1 cellular context compared by ENCODE assay signal in the genomic region with DNA sequence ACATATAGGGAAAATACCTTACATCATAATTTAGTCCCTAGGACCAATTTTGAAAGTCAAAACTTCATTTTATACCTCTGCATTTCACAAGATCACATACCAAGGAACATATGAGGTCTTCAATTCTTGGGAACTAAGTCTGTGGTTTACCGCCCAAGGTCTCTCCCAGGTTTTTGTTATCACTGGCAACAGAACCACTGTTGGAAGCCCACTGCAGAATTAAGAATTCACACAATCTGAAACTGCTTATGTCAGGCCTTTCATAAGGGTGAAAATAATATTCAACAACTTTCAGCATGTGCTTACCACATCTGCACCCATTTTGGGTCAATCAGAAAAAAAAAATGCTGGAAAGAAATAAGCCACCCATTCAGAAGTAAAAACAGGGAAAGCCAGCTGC.
TF ChIP-seq lines count a peak whose summit lies in the region.

No MANE protein-coding gene starts in this region.

TF ChIP-seq in GM23338, 12 proteins besides CTCF, POLR2A, EP300 and RAD21:
- TF ChIP-seq ZNF114 (CRISPR knock-in tag; IDR thresholded peaks at IDR 0.05), result no peak
- TF ChIP-seq ZNF331 (CRISPR knock-in tag; IDR thresholded peaks at IDR 0.05; ENCODE audit: low read depth), result no peak
- TF ChIP-seq JUNB (IDR thresholded peaks at IDR 0.05; ENCODE audit: unreplicated experiment), result no peak
- TF ChIP-seq, protein P1, sequence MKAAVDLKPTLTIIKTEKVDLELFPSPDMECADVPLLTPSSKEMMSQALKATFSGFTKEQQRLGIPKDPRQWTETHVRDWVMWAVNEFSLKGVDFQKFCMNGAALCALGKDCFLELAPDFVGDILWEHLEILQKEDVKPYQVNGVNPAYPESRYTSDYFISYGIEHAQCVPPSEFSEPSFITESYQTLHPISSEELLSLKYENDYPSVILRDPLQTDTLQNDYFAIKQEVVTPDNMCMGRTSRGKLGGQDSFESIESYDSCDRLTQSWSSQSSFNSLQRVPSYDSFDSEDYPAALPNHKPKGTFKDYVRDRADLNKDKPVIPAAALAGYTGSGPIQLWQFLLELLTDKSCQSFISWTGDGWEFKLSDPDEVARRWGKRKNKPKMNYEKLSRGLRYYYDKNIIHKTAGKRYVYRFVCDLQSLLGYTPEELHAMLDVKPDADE (IDR thresholded peaks at IDR 0.05), result no peak
- TF ChIP-seq, protein P2, sequence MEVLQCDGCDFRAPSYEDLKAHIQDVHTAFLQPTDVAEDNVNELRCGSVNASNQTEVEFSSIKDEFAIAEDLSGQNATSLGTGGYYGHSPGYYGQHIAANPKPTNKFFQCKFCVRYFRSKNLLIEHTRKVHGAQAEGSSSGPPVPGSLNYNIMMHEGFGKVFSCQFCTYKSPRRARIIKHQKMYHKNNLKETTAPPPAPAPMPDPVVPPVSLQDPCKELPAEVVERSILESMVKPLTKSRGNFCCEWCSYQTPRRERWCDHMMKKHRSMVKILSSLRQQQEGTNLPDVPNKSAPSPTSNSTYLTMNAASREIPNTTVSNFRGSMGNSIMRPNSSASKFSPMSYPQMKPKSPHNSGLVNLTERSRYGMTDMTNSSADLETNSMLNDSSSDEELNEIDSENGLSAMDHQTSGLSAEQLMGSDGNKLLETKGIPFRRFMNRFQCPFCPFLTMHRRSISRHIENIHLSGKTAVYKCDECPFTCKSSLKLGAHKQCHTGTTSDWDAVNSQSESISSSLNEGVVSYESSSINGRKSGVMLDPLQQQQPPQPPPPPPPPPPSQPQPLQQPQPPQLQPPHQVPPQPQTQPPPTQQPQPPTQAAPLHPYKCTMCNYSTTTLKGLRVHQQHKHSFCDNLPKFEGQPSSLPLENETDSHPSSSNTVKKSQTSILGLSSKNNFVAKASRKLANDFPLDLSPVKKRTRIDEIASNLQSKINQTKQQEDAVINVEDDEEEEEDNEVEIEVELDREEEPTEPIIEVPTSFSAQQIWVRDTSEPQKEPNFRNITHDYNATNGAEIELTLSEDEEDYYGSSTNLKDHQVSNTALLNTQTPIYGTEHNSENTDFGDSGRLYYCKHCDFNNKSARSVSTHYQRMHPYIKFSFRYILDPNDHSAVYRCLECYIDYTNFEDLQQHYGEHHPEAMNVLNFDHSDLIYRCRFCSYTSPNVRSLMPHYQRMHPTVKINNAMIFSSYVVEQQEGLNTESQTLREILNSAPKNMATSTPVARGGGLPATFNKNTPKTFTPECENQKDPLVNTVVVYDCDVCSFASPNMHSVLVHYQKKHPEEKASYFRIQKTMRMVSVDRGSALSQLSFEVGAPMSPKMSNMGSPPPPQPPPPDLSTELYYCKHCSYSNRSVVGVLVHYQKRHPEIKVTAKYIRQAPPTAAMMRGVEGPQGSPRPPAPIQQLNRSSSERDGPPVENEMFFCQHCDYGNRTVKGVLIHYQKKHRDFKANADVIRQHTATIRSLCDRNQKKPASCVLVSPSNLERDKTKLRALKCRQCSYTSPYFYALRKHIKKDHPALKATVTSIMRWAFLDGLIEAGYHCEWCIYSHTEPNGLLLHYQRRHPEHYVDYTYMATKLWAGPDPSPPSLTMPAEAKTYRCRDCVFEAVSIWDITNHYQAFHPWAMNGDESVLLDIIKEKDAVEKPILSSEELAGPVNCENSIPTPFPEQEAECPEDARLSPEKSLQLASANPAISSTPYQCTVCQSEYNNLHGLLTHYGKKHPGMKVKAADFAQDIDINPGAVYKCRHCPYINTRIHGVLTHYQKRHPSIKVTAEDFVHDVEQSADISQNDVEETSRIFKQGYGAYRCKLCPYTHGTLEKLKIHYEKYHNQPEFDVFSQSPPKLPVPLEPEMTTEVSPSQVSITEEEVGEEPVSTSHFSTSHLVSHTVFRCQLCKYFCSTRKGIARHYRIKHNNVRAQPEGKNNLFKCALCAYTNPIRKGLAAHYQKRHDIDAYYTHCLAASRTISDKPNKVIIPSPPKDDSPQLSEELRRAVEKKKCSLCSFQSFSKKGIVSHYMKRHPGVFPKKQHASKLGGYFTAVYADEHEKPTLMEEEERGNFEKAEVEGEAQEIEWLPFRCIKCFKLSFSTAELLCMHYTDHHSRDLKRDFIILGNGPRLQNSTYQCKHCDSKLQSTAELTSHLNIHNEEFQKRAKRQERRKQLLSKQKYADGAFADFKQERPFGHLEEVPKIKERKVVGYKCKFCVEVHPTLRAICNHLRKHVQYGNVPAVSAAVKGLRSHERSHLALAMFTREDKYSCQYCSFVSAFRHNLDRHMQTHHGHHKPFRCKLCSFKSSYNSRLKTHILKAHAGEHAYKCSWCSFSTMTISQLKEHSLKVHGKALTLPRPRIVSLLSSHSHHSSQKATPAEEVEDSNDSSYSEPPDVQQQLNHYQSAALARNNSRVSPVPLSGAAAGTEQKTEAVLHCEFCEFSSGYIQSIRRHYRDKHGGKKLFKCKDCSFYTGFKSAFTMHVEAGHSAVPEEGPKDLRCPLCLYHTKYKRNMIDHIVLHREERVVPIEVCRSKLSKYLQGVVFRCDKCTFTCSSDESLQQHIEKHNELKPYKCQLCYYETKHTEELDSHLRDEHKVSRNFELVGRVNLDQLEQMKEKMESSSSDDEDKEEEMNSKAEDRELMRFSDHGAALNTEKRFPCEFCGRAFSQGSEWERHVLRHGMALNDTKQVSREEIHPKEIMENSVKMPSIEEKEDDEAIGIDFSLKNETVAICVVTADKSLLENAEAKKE (CRISPR knock-in tag; IDR thresholded peaks at IDR 0.05), result no peak
- TF ChIP-seq, protein P3, sequence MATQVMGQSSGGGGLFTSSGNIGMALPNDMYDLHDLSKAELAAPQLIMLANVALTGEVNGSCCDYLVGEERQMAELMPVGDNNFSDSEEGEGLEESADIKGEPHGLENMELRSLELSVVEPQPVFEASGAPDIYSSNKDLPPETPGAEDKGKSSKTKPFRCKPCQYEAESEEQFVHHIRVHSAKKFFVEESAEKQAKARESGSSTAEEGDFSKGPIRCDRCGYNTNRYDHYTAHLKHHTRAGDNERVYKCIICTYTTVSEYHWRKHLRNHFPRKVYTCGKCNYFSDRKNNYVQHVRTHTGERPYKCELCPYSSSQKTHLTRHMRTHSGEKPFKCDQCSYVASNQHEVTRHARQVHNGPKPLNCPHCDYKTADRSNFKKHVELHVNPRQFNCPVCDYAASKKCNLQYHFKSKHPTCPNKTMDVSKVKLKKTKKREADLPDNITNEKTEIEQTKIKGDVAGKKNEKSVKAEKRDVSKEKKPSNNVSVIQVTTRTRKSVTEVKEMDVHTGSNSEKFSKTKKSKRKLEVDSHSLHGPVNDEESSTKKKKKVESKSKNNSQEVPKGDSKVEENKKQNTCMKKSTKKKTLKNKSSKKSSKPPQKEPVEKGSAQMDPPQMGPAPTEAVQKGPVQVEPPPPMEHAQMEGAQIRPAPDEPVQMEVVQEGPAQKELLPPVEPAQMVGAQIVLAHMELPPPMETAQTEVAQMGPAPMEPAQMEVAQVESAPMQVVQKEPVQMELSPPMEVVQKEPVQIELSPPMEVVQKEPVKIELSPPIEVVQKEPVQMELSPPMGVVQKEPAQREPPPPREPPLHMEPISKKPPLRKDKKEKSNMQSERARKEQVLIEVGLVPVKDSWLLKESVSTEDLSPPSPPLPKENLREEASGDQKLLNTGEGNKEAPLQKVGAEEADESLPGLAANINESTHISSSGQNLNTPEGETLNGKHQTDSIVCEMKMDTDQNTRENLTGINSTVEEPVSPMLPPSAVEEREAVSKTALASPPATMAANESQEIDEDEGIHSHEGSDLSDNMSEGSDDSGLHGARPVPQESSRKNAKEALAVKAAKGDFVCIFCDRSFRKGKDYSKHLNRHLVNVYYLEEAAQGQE (IDR thresholded peaks at IDR 0.05; ENCODE audit: unreplicated experiment), result no peak
- TF ChIP-seq POLR2AphosphoS5 (IDR thresholded peaks at IDR 0.05; ENCODE audit: low read depth), result no peak
- no peak for TF ChIP-seq EZH2phosphoT487 (IDR thresholded peaks at IDR 0.05; ENCODE audit: unreplicated experiment)
- no peak for TF ChIP-seq EZH2 (IDR thresholded peaks at IDR 0.05; ENCODE audit: low read depth, unreplicated experiment)
- no peak for TF ChIP-seq CREB1 (CRISPR knock-in tag; IDR thresholded peaks at IDR 0.05; ENCODE audit: low read depth)
- TF ChIP-seq NANOG (IDR thresholded peaks at IDR 0.05; ENCODE audit: borderline replicate concordance), result no peak
- TF ChIP-seq STAT1 (IDR thresholded peaks at IDR 0.05; ENCODE audit: unreplicated experiment), result no peak
TF ChIP-seq in GM23338: peak in this region for 0.
